In the genomic region with DNA sequence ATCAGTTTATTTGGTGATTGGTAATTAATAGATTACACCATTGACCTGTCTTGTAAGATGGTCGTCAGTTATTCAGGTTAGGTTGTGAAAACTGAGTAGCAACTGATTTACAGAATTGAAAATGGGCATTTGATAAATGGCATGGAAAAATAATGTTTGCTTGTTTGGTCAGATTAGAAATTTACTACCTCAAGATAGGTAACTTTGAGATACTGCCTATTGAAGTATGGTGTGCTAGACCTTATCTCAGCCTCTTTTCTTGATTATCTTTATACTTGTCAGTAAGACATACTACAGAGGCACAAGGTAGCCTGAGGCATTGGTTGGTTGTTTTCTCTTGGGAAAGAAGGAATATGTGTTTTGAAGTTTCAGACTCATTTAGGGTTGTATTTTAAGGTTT, we compare ENCODE assay signal across 14 cellular contexts.
DNase-seq lines count a peak whose midpoint lies in the region; FAIRE-seq and TF ChIP-seq lines count a peak whose summit lies in the region.
"Had no signal": no experiment of that assay in that cellular context is flagged by ENCODE, and none has a peak within 500 bp of the region (broad histone marks: within the 10 kb centered on the region; RNA-seq: fewer than 3 reads in every experiment).

No MANE protein-coding gene starts in this region.

- no peaks in the 10 kb centered on the region for H3K9me3 Mint-ChIP-seq in type B pancreatic cell
- H3K9me3 Mint-ChIP-seq: CD8-positive, alpha-beta T cell; GM23338; IgD-negative memory B cell had no signal

- DNase-seq in D721Med (ENCODE audit: insufficient read length, low spot score): no peak
- DNase-seq in NCI-H226: peak; percentile 11
- no peak for DNase-seq in type B pancreatic cell (ENCODE audit: extremely low spot score, unreplicated experiment)
- DNase-seq in dedifferentiated amniotic fluid mesenchymal stem cell (ENCODE audit: extremely low spot score): no peak
- DNase-seq in GM19240 (ENCODE audit: insufficient read length, low spot score): no peak
- no peak for DNase-seq in NCI-H82 treated with DMSO at 0.1 percent for 48 hours (lab: John Stamatoyannopoulos, UW; ENCODE audit: unreplicated experiment)
- DNase-seq: BE2C; CD8-positive, alpha-beta T cell; COR-L47; DMS53; H7 had no signal

- peaks cover 6% of the 10 kb centered on the region for H3K36me3 Mint-ChIP-seq in type B pancreatic cell
- H3K36me3 Mint-ChIP-seq: CD8-positive, alpha-beta T cell had no signal

- FAIRE-seq in D721Med (lab: Jason Lieb, UNC): peak; percentile 79
- FAIRE-seq in islet of Langerhans (lab: Jason Lieb, UNC): peak; percentile 38

- H3K4me1 Mint-ChIP-seq in type B pancreatic cell (ENCODE audit: unreplicated experiment): peaks cover 6% of the 10 kb centered on the region
- H3K4me1 Mint-ChIP-seq: IgD-negative memory B cell had no signal

- H3K4me3 Mint-ChIP-seq in type B pancreatic cell: peak overlapping the region; percentile 4
- H3K4me3 Mint-ChIP-seq: CD8-positive, alpha-beta T cell; GM23338; IgD-negative memory B cell had no signal

- TF ChIP-seq CTCF in D721Med (IDR thresholded peaks at IDR 0.05; ENCODE audit: insufficient read depth, missing control alignments): no peak
- no peak for TF ChIP-seq CTCF in type B pancreatic cell (conservative IDR thresholded peaks at IDR 0.05)

- H3K27ac Mint-ChIP-seq in type B pancreatic cell: no peak overlapping the region
- H3K27ac Mint-ChIP-seq: CD8-positive, alpha-beta T cell; GM23338 had no signal

- H3K27me3 Mint-ChIP-seq in type B pancreatic cell: peaks cover 6% of the 10 kb centered on the region
- H3K27me3 Mint-ChIP-seq: IgD-negative memory B cell had no signal
